In the genomic region with DNA sequence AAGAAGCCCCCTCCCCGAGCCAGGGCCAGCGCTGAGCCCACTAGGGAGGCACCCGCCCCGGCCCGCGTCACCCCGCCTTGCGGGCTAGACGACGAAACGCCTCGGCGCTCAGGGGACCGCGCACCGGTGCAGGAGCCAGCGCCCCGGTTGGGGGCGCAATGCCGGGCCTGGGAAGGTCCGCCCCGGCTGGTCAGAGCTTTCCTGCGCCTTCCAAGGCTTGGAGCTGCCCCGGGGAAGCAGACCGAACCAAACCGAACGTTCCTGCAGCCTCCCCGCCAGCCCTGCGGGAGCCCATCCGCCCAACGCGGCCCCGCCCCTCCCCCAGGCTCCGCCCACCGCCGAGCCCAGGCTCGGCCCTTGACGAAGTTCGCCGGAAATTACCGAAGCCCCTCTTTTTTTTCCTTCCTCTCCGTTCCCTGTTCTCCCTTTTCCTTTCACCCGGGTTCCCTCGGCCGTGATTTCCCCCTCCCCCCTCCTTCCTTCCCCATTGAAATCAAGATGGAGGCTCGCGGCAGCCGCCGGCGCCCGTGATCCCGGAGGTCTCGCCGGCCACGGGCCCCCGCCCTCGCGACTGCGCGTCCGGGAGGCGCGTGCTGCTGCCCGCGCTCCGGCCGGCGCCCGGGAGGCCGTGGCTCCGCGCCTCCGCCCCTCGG, we compare ENCODE assay signal across 8 cellular contexts. TPM values are rescaled to one million over a fixed set of nuclear protein-coding genes. Genes with fewer than 3 reads are reported as not detected.
DNase-seq lines count a peak whose midpoint lies in the region; ATAC-seq and TF ChIP-seq lines count a peak whose summit lies in the region.

A gene (plus strand): TSS at position 487 of the 653 bp plus-strand sequence. CDS start 384 bp downstream, outside the sequence.

- peaks cover 19% of the 10 kb centered on the region for H3K27me3 Mint-ChIP-seq in neural crest cell (ENCODE audit: low read depth)

- no peaks in the 10 kb centered on the region for H3K9me3 ChIP-seq in stomach

- H3K36me3 ChIP-seq in stomach, result no peaks in the 10 kb centered on the region

- intact Hi-C loops in stomach (cut with DNase I; ENCODE audit: low total_unique reads), result loop anchor here (10.0 kb wide), 1 partner anchor 72 kb away; no protein-coding TSS in a partner anchor

- in situ Hi-C loops in KBM-7 (cut with MboI; ENCODE audit: low pct_unique_long_range_greater_than_20kb, low sequenced_read_pairs), result no loop called here

- 0 to 1% (median 1%) methylated on average over 31 to 74 of the region's 74 CpGs for WGBS in stomach, 5 donors

- H3K36me3 Mint-ChIP-seq in neural crest cell (ENCODE audit: low read depth), result no peaks in the 10 kb centered on the region

- peak within 1 kb of the TSS; percentile 95 for H3K27ac Mint-ChIP-seq in neural crest cell (ENCODE audit: unreplicated experiment)

- no peak for TF ChIP-seq POLR2A in stomach (IDR thresholded peaks at IDR 0.05)

- DNase-seq in DMS53 treated with DMSO at 0.1 percent for 48 hours (lab: John Stamatoyannopoulos, UW; ENCODE audit: unreplicated experiment), result peak; percentile 72
- peak; percentile 87 for DNase-seq in KBM-7
- DNase-seq in RPMI7951 (ENCODE audit: low read depth), result peak; percentile 85
- peak; percentile 43 for DNase-seq in activated gamma-delta T cell (lab: John Stamatoyannopoulos, UW)
- DNase-seq in foreskin fibroblast, result peak; percentile 85 to 96
- DNase-seq in neural crest cell (ENCODE audit: low read depth, low spot score), result peak; percentile 97
- peak; percentile 89 for DNase-seq in stomach

- peaks cover 15 to 40% (median 31%) of the 10 kb centered on the region in 4 donors for H3K4me1 ChIP-seq in stomach

- H3K4me3 ChIP-seq in foreskin fibroblast (ENCODE audit: low read depth in 1 of 2, low read length in 2 of 2), result peak within 1 kb of the TSS; percentile 96 to 98
- peak within 1 kb of the TSS; percentile 77 to 92 (median 88) for H3K4me3 ChIP-seq in stomach

- H3K9me3 Mint-ChIP-seq in neural crest cell, result no peaks in the 10 kb centered on the region

- H3K27ac ChIP-seq in stomach, result peak within 1 kb of the TSS; percentile 91 to 99 (median 97)

- TF ChIP-seq EP300 in stomach (IDR thresholded peaks at IDR 0.05), result no peak

- ATAC-seq in GM21619 (IDR thresholded peaks at IDR 0.05; ENCODE audit: unreplicated experiment), result peak; percentile 40

- peaks cover 36% of the 10 kb centered on the region for H3K4me1 Mint-ChIP-seq in neural crest cell

- TF ChIP-seq CTCF in foreskin fibroblast (IDR thresholded peaks at IDR 0.05; ENCODE audit: low read depth, low read length), result peak; percentile 53
- peak; percentile 63 for TF ChIP-seq CTCF in neural crest cell (conservative IDR thresholded peaks at IDR 0.05)
- peak in 3 of 7 experiments; percentile 12 to 48 (median 32) for TF ChIP-seq CTCF in stomach (IDR thresholded peaks at IDR 0.05)

- H3K27me3 ChIP-seq in stomach, result peaks cover 0 to 3% (median 0%) of the 10 kb centered on the region in 3 donors

- H3K4me3 Mint-ChIP-seq in neural crest cell, result peak within 1 kb of the TSS; percentile 95

RNA-seq across cellular contexts. Expression of the gene that starts here (rescaled TPM):
- 34.0 and 46.8 TPM in 2 replicates for total RNA-seq in RPMI7951 (2014; rRNA removed; shearing (Covaris generic))
- 124 and 134 TPM in 2 replicates for total RNA-seq in neural crest cell
- total RNA-seq in stomach, result 100 to 1,000 TPM in 4 of 5 donors, 10 to 100 TPM in 1; 67.1 to 558 (median 199) TPM
- 10 to 100 TPM in 2 of 3 donors, 1 to 10 TPM in 1; 9.9 to 20.8 (median 15.3) TPM for polyA plus RNA-seq in stomach

Comparison
In these comparisons a context has a peak if more than half of its experiments do, and no peak if none do; other contexts are left out.
1. Peak in every context shown above with its lines: DNase-seq, ATAC-seq, H3K4me3 ChIP-seq and H3K27ac ChIP-seq.
2. DNase-seq: peak in every context shown above with its lines; median percentile 97 in neural crest cell; 90 in foreskin fibroblast; 89 in stomach; 87 in KBM-7; 85 in RPMI7951; 72 in DMS53 treated with DMSO at 0.1 percent for 48 hours; 43 in activated gamma-delta T cell.